ENCODE assay signal across 1 cellular context in genomic region chr16:76854234-76854633, GRCh38.
TF ChIP-seq lines count a peak whose summit lies in the region.

No MANE protein-coding gene starts in this region.

TF ChIP-seq in IMR-90, 13 proteins besides CTCF, POLR2A, EP300 and RAD21 (continued from another document):
- TF ChIP-seq, protein P1, sequence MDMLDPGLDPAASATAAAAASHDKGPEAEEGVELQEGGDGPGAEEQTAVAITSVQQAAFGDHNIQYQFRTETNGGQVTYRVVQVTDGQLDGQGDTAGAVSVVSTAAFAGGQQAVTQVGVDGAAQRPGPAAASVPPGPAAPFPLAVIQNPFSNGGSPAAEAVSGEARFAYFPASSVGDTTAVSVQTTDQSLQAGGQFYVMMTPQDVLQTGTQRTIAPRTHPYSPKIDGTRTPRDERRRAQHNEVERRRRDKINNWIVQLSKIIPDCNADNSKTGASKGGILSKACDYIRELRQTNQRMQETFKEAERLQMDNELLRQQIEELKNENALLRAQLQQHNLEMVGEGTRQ (IDR thresholded peaks at IDR 0.05; ENCODE audit: low read depth, low read length): no peak
